Comparison of ENCODE assay signal across 1 cellular context in genomic region chr16:30619207-30619606, GRCh38.
TF ChIP-seq lines count a peak whose summit lies in the region.

No MANE protein-coding gene starts in this region.

TF ChIP-seq in IMR-90, 13 proteins besides CTCF, POLR2A, EP300 and RAD21:
- TF ChIP-seq CEBPB (IDR thresholded peaks at IDR 0.05; ENCODE audit: low read depth, low read length) (peak; percentile 43), RFX5 (IDR thresholded peaks at IDR 0.05; ENCODE audit: low read depth, low read length) (no peak)
TF ChIP-seq in IMR-90: peak in this region for 1.
